ENCODE assay signal across 8 cellular contexts in the genomic region with DNA sequence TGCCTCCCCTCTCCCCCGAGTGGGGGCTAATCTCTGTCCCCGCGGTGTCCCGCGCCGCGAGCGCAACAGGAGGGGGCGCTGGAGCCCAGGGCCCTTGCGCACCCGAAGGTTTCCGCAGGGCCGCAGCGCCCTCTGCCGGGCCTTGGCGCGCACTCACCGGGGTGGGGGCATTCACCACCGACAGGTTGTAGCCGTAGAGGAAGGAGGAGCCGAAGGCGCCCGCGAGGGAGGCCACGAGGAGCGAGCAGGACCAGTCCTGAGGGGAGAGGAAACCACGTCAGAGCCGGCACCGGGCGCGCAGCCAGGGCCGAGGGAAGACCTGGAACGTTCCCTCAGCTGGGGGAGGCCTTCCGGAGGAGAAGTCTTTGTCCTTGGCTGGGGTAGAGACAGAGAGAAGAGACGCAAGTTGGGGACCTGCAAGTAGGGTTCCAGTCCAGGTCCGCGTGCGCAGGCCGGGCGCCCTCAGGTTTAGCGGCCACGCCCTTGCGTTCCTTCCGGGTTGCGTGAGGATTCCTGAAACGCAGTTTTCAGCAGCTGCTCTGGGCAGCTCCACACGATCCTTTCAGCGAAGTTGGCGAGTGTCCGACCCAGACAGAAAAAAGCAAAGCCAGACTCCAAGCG. TPM values are rescaled to one million over a fixed set of nuclear protein-coding genes. Genes with fewer than 3 reads are reported as not detected.
DNase-seq lines count a peak whose midpoint lies in the region; ATAC-seq, FAIRE-seq and TF ChIP-seq lines count a peak whose summit lies in the region.

No MANE protein-coding gene starts in this region.

- H3K4me3 ChIP-seq in spleen = peak overlapping the region in 7 of 8 donors; percentile 27 to 68 (median 36)

- H3K27ac ChIP-seq in caudate nucleus (ENCODE audit: low read depth, low read length) (peak overlapping the region; percentile 85), spleen (peak overlapping the region; percentile 50 to 87 (median 76))

- H3K9me3 ChIP-seq in spleen = no peaks in the 10 kb centered on the region

- peaks cover 6 to 60% (median 38%) of the 10 kb centered on the region in 6 donors for H3K4me1 ChIP-seq in spleen

- peak; percentile 96 for ATAC-seq in HG02970 (IDR thresholded peaks at IDR 0.05; ENCODE audit: low FRiP score, unreplicated experiment)

- peaks cover 0 to 18% (median 0%) of the 10 kb centered on the region in 7 donors for H3K27me3 ChIP-seq in spleen (replicated peaks in 1 of 7)

- FAIRE-seq in GM18507 (lab: Jason Lieb, UNC) = peak; percentile 81

- 4 to 20% (median 5%) methylated on average over 28 to 51 of the region's 51 CpGs for WGBS in spleen, 5 donors

- intact Hi-C loops in spleen (cut with DNase I; ENCODE audit: low total_unique reads) = loop anchor here (10.0 kb wide), 1 partner anchor 254 kb away; no protein-coding TSS in a partner anchor

- peak; percentile 90 to 99 (median 97) for TF ChIP-seq CTCF in spleen (IDR thresholded peaks at IDR 0.05 in 8 of 11, conservative IDR thresholded peaks at IDR 0.05 in 3 of 11)

- peak in 1 of 3 donors; percentile 23 for TF ChIP-seq POLR2A in spleen (IDR thresholded peaks at IDR 0.05)

- DNase-seq in GM18507 (ENCODE audit: extremely low spot score, insufficient read length, low read depth) (peak; percentile 87), NCI-H2081 treated with DMSO at 0.1 percent for 48 hours (lab: John Stamatoyannopoulos, UW) (peak; percentile 79), caudate nucleus (lab: John Stamatoyannopoulos, UW) (peak in 59 of 61 donors; percentile 7 to 95 (median 83)), inferior parietal cortex (ENCODE audit: extremely low spot score) (peak; percentile 89), spleen (peak; percentile 98), NAMALWA (ENCODE audit: low spot score) (no peak)
- peak; percentile 76 to 83 (median 80) for DNase-seq in activated CD4-positive, CD25-positive, alpha-beta regulatory T cell (lab: John Stamatoyannopoulos, UW)

- H3K36me3 ChIP-seq in spleen = no peaks in the 10 kb centered on the region

RNA-seq across cellular contexts. Expression of gene SLC2A9, which starts 2.4 kb away (rescaled TPM):
- 1 to 10 TPM; 4.6 to 8.8 (median 5.8) TPM for total RNA-seq in spleen
- 1 to 10 TPM; 1.2 to 1.9 (median 1.5) TPM for polyA plus RNA-seq in spleen
